Comparison of ENCODE assay signal across 13 cellular contexts in the genomic region with DNA sequence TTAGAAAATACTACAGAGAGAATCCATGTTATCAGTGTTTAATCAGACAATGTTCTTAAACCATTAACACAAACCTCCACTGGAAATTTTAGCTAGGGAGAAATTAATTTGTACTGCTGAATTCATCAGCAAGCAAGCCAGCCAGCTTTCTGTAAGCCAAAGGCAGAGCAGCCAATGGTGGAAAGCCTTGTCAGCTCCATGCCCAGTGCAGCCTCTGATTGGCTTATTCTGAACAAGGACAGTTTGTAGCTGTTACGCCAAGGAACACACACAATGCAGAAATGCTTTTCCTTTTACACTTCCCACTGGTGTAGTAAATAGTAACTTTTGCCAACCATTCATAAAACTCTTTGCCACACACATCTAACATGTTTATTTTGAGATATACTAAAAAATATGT.
DNase-seq lines count a peak whose midpoint lies in the region; ATAC-seq, FAIRE-seq and TF ChIP-seq lines count a peak whose summit lies in the region.
"Had no signal": no experiment of that assay in that cellular context is flagged by ENCODE, and none has a peak within 500 bp of the region (broad histone marks: within the 10 kb centered on the region; RNA-seq: fewer than 3 reads in every experiment).

No MANE protein-coding gene starts in this region.

- no peaks in the 10 kb centered on the region for H3K4me1 Mint-ChIP-seq in astrocyte (ENCODE audit: low read depth, unreplicated experiment)

- TF ChIP-seq CTCF in astrocyte (IDR thresholded peaks at IDR 0.05; ENCODE audit: insufficient read depth, low read depth, low read length), result no peak
- TF ChIP-seq CTCF in heart left ventricle (IDR thresholded peaks at IDR 0.05), result no peak
- no peak for TF ChIP-seq CTCF in pancreas (IDR thresholded peaks at IDR 0.05)
- TF ChIP-seq CTCF in PC-9 (conservative IDR thresholded peaks at IDR 0.05), result no peak

- WGBS in heart left ventricle, 4 donors, result 45 to 67% (median 63%) methylated on average over 1 of the region's 1 CpG
- WGBS in pancreas, 2 donors, result 34 to 35% methylated on average over 1 of the region's 1 CpG

- H3K9me3 ChIP-seq in astrocyte (ENCODE audit: insufficient read depth, low read depth, low read length), result no peaks in the 10 kb centered on the region
- no peaks in the 10 kb centered on the region for H3K9me3 ChIP-seq in heart left ventricle
- H3K9me3 ChIP-seq in pancreas, result no peaks in the 10 kb centered on the region
- no peaks in the 10 kb centered on the region for H3K9me3 ChIP-seq in PC-9 (ENCODE audit: insufficient read depth, low read depth)

- no peak for TF ChIP-seq POLR2A in heart left ventricle (IDR thresholded peaks at IDR 0.05)

- H3K4me1 ChIP-seq in astrocyte (ENCODE audit: insufficient read depth, low read length) (no peaks in the 10 kb centered on the region), heart left ventricle (no peaks in the 10 kb centered on the region), pancreas (peaks cover 0 to 6% (median 0%) of the 10 kb centered on the region in 3 donors), PC-9 (replicated peaks; ENCODE audit: insufficient read depth) (no peaks in the 10 kb centered on the region)

- intact Hi-C loops in heart left ventricle (cut with DNase I), result no loop called here
- intact Hi-C loops in pancreas (cut with DNase I), result no loop called here
- intact Hi-C loops in PC-9 (cut with micrococcal nuclease; ENCODE audit: unreplicated experiment), result no loop called here

- FAIRE-seq in astrocyte (lab: Jason Lieb, UNC), result no peak
- FAIRE-seq in pancreas (lab: Jason Lieb, UNC), result no peak

- CTCF ChIA-PET in PC-9 (lab: Charles Lee), result no interaction called here

- H2AFZ ChIP-seq in astrocyte (ENCODE audit: low read depth, low read length), result no peak overlapping the region
- H2AFZ ChIP-seq in PC-9, result no peak overlapping the region

- H3K4me2 ChIP-seq in astrocyte (ENCODE audit: low read length) (no peak overlapping the region), PC-9 (no peak overlapping the region)

- H3K27me3 ChIP-seq in astrocyte (ENCODE audit: insufficient read depth, low read length) (no peaks in the 10 kb centered on the region), heart left ventricle (no peaks in the 10 kb centered on the region), pancreas (no peaks in the 10 kb centered on the region), PC-9 (ENCODE audit: insufficient read depth, low read depth) (no peaks in the 10 kb centered on the region)

- no peak overlapping the region for H3K4me3 Mint-ChIP-seq in astrocyte (ENCODE audit: unreplicated experiment)

- no peak overlapping the region for H3K9ac ChIP-seq in astrocyte (ENCODE audit: low read length)

- H3K27me3 Mint-ChIP-seq in astrocyte (ENCODE audit: low read depth, unreplicated experiment), result no peaks in the 10 kb centered on the region

- H3K79me2 ChIP-seq in astrocyte (ENCODE audit: insufficient read depth, low read length), result no peaks in the 10 kb centered on the region
- H3K79me2 ChIP-seq in PC-9 (ENCODE audit: low read depth), result no peaks in the 10 kb centered on the region

- peak; percentile 73 to 95 (median 88) for ATAC-seq in heart left ventricle
- ATAC-seq in pancreas, result peak; percentile 83 to 98 (median 92)

- no peaks in the 10 kb centered on the region for H3K9me2 ChIP-seq in PC-9 (ENCODE audit: insufficient read depth)

- no peak overlapping the region for H3K27ac Mint-ChIP-seq in astrocyte (ENCODE audit: unreplicated experiment)

- POLR2A ChIA-PET in PC-9 (lab: Charles Lee; ENCODE audit: unreplicated experiment), result no interaction called here

- H3F3A ChIP-seq in PC-9 (ENCODE audit: insufficient read depth, low read depth), result no peaks in the 10 kb centered on the region

- H3K9me3 Mint-ChIP-seq in astrocyte (ENCODE audit: unreplicated experiment), result no peaks in the 10 kb centered on the region

- DNase-seq in ELR (ENCODE audit: low read depth) (peak; percentile 4), astrocyte (ENCODE audit: low read depth) (peak; percentile 22), heart left ventricle (peak in 4 of 5 donors; percentile 44 to 58 (median 50)), pancreas (peak in 5 of 6 donors; percentile 16 to 53 (median 44)), PC-9 (no peak), AML-193 (lab: John Stamatoyannopoulos, UW) (no peak), NOMO-1 treated with DMSO at 0.1 percent for 48 hours (lab: John Stamatoyannopoulos, UW; ENCODE audit: unreplicated experiment) (no peak), NCI-H510A (lab: John Stamatoyannopoulos, UW) (no peak)
- DNase-seq: erythroblast, GOT3, mammary epithelial cell, NCI-H446 treated with DMSO at 0.1 percent for 48 hours had no signal

- no peak overlapping the region for H3K27ac ChIP-seq in astrocyte (ENCODE audit: low read depth, low read length)
- no peak overlapping the region for H3K27ac ChIP-seq in heart left ventricle
- H3K27ac ChIP-seq in pancreas, result no peak overlapping the region
- H3K27ac ChIP-seq in PC-9, result no peak overlapping the region
- H3K27ac ChIP-seq: C4-2B had no signal

- H3K36me3 ChIP-seq in astrocyte (ENCODE audit: insufficient read depth, low read length) (no peaks in the 10 kb centered on the region), heart left ventricle (no peaks in the 10 kb centered on the region), pancreas (no peaks in the 10 kb centered on the region), PC-9 (ENCODE audit: low read depth) (no peaks in the 10 kb centered on the region)

- no peaks in the 10 kb centered on the region for H4K20me1 ChIP-seq in astrocyte (ENCODE audit: insufficient read depth, low read length)
- H4K20me1 ChIP-seq in PC-9 (ENCODE audit: insufficient read depth), result no peaks in the 10 kb centered on the region

- H3K4me3 ChIP-seq in astrocyte (ENCODE audit: insufficient read depth, low read depth, low read length) (no peak overlapping the region), heart left ventricle (peak overlapping the region in 6 of 12 donors; percentile 10 to 46 (median 14)), pancreas (peak overlapping the region in 1 of 4 donors; percentile 7), PC-9 (no peak overlapping the region)

- BruUV-seq in PC-9 (replicated peaks; lab: Mats Ljungman, UMichigan), result no TSS peak

- H3K36me3 Mint-ChIP-seq in astrocyte (ENCODE audit: low read depth, unreplicated experiment), result no peaks in the 10 kb centered on the region

Comparison
In these comparisons a context has a peak if more than half of its experiments do, and no peak if none do; other contexts are left out.
1. DNase-seq: peak in ELR (single experiment), astrocyte (single experiment), heart left ventricle (4 of 5) and pancreas (5 of 6); none in PC-9 (0 of 2), AML-193 (0 of 2), NOMO-1 treated with DMSO at 0.1 percent for 48 hours (single experiment) and NCI-H510A (single experiment).